In genomic region chr14:59161571-59162175, GRCh38 we compare ENCODE assay signal across 9 cellular contexts. TPM values are rescaled to one million over a fixed set of nuclear protein-coding genes. Genes with fewer than 3 reads are reported as not detected.
DNase-seq lines count a peak whose midpoint lies in the region; ATAC-seq and TF ChIP-seq lines count a peak whose summit lies in the region.
"Had no signal": no experiment of that assay in that cellular context is flagged by ENCODE, and none has a peak within 500 bp of the region (broad histone marks: within the 10 kb centered on the region; RNA-seq: fewer than 3 reads in every experiment).

No MANE protein-coding gene starts in this region.

- H2AFZ ChIP-seq in HCT116 (ENCODE audit: low read depth, low read length, poor library complexity, severe bottlenecking), result no peak overlapping the region

- no peak overlapping the region for H3K27ac ChIP-seq in CD4-positive, alpha-beta memory T cell (ENCODE audit: low read depth, low read length)
- no peak overlapping the region for H3K27ac ChIP-seq in HCT116 (ENCODE audit: low read depth, low read length)
- no peak overlapping the region for H3K27ac ChIP-seq in RWPE2 (ENCODE audit: poor library complexity, severe bottlenecking)

- H3K4me1 ChIP-seq in CD4-positive, alpha-beta memory T cell (ENCODE audit: insufficient read depth, low read length), result peaks cover 5% of the 10 kb centered on the region
- H3K4me1 ChIP-seq in HCT116 (ENCODE audit: control insufficient read depth in 1 of 2, insufficient read depth in 2 of 2, low read length in 2 of 2) (no peaks in the 10 kb centered on the region), RWPE2 (ENCODE audit: insufficient read depth, poor library complexity, severe bottlenecking) (peaks cover 2% of the 10 kb centered on the region)
- H3K4me1 ChIP-seq: adrenal gland had no signal

- no TSS peak for BruUV-seq in HCT116 (replicated peaks; lab: Mats Ljungman, UMichigan)

- intact Hi-C loops in CD4-positive, alpha-beta memory T cell (cut with micrococcal nuclease), result no loop called here
- intact Hi-C loops in HCT116 (cut with micrococcal nuclease), result no loop called here
- intact Hi-C loops in Right ventricle myocardium superior (cut with DNase I), result no loop called here

- H3K9ac ChIP-seq in HCT116 (ENCODE audit: low read length), result no peak overlapping the region

- RAD21 ChIA-PET in HCT116 (lab: Charles Lee; ENCODE audit: low non-redundant PET in 1 of 2, low total read pairs in 2 of 2, uncharacterized antibody in 2 of 2, unreplicated experiment in 2 of 2), result no interaction called here

- no peak for TF ChIP-seq RAD21 in HCT116 (IDR thresholded peaks at IDR 0.05; ENCODE audit: low read depth)

- peaks cover 7 to 12% of the 10 kb centered on the region in 2 donors for H3K27me3 Mint-ChIP-seq in CD4-positive, alpha-beta memory T cell

- ATAC-seq in HCT116 (no peak), RWPE2 (ENCODE audit: low read depth) (peak; percentile 58; the same call in 2 of the 3 replicates), Right ventricle myocardium superior (ENCODE audit: poor library complexity) (peak; percentile 80)

- peaks cover 0 to 12% (median 4%) of the 10 kb centered on the region in 8 donors for H3K9me3 Mint-ChIP-seq in CD4-positive, alpha-beta memory T cell

- CTCF ChIA-PET in CD4-positive, alpha-beta memory T cell (lab: Charles Lee; ENCODE audit: partially characterized antibody), result interaction anchor here (0.8 to 0.9 kb wide), 2 partner anchors 13 to 33 kb away, joined by 3 to 4 read pairs; no protein-coding TSS in a partner anchor
- CTCF ChIA-PET in HCT116 (lab: Charles Lee), result no interaction called here

- H3K4me1 Mint-ChIP-seq in CD4-positive, alpha-beta memory T cell, result peaks cover 7 to 13% (median 10%) of the 10 kb centered on the region in 4 donors

- peaks cover 0 to 4% of the 10 kb centered on the region in 2 donors for H3K36me3 Mint-ChIP-seq in CD4-positive, alpha-beta memory T cell

- H3K9me3 ChIP-seq in CD4-positive, alpha-beta memory T cell (ENCODE audit: control insufficient read depth in 1 of 2, low read length in 2 of 2), result no peaks in the 10 kb centered on the region
- H3K9me3 ChIP-seq in HCT116 (ENCODE audit: control insufficient read depth in 1 of 2, insufficient read depth in 1 of 2, low read depth in 1 of 2, low read length in 2 of 2) (no peaks in the 10 kb centered on the region), RWPE2 (ENCODE audit: severe bottlenecking) (no peaks in the 10 kb centered on the region)
- H3K9me3 ChIP-seq: adrenal gland had no signal

- TF ChIP-seq POLR2A in HCT116 (IDR thresholded peaks at IDR 0.05; ENCODE audit: borderline replicate concordance, extremely low read depth, insufficient read depth, insufficient read length), result no peak

- H3K4me3 ChIP-seq in CD4-positive, alpha-beta memory T cell (ENCODE audit: low read length in 2 of 2), result no peak overlapping the region
- H3K4me3 ChIP-seq in HCT116 (replicated peaks in 1 of 2; ENCODE audit: low read depth in 1 of 2, low read length in 2 of 2) (no peak overlapping the region), RWPE2 (ENCODE audit: severe bottlenecking) (no peak overlapping the region)

- no peaks in the 10 kb centered on the region for H3K36me3 ChIP-seq in CD4-positive, alpha-beta memory T cell (ENCODE audit: insufficient read depth, low read length)
- no peaks in the 10 kb centered on the region for H3K36me3 ChIP-seq in HCT116 (ENCODE audit: control insufficient read depth in 1 of 2, insufficient read depth in 2 of 2, low read length in 2 of 2)
- no peaks in the 10 kb centered on the region for H3K36me3 ChIP-seq in RWPE2 (ENCODE audit: low read depth)
- H3K36me3 ChIP-seq: adrenal gland had no signal

- POLR2A ChIA-PET in CD4-positive, alpha-beta memory T cell (lab: Charles Lee; ENCODE audit: partially characterized antibody), result interaction anchor here (1.5 kb wide), 1 partner anchor 27 kb away, joined by 7 read pairs; the partner anchor contains the start of gene DAAM1
- POLR2A ChIA-PET in HCT116 (lab: Charles Lee), result no interaction called here

- peak; percentile 18 to 57 (median 38) for DNase-seq in CD4-positive, alpha-beta memory T cell
- peak; percentile 10 for DNase-seq in HCT116 (ENCODE audit: low read depth, low spot score)
- no peak for DNase-seq in RWPE2 (ENCODE audit: low spot score)
- no peak for DNase-seq in Right ventricle myocardium superior
- peak; percentile 30 for DNase-seq in stimulated activated CD8-positive, alpha-beta memory T cell treated with anti-CD3 and anti-CD28 coated beads, Interleukin-4, amount 100 ng/mL, for 48 hours
- no peak for DNase-seq in NCI-H2196 (lab: John Stamatoyannopoulos, UW; ENCODE audit: unreplicated experiment)
- no peak for DNase-seq in NAMALWA (ENCODE audit: low spot score)
- no peak for DNase-seq in NCI-H510A treated with DMSO at 0.1 percent for 48 hours (lab: John Stamatoyannopoulos, UW)

- no peaks in the 10 kb centered on the region for H4K20me1 ChIP-seq in HCT116 (ENCODE audit: insufficient read depth)

- H3K4me3 Mint-ChIP-seq in CD4-positive, alpha-beta memory T cell, result peak overlapping the region in 1 of 8 donors; percentile 34

- H3K27ac Mint-ChIP-seq in CD4-positive, alpha-beta memory T cell, result peak overlapping the region in 6 of 7 donors; percentile 21 to 84 (median 77)

- H3K9me2 ChIP-seq in HCT116 (ENCODE audit: insufficient read depth), result no peaks in the 10 kb centered on the region

- H3K4me2 ChIP-seq in HCT116 (ENCODE audit: low read length), result no peak overlapping the region

- H3K27me3 ChIP-seq in CD4-positive, alpha-beta memory T cell (ENCODE audit: insufficient read depth, low read length), result no peaks in the 10 kb centered on the region
- H3K27me3 ChIP-seq in HCT116 (ENCODE audit: insufficient read depth, low read length) (no peaks in the 10 kb centered on the region), RWPE2 (ENCODE audit: insufficient read depth, poor library complexity, severe bottlenecking) (no peaks in the 10 kb centered on the region)
- H3K27me3 ChIP-seq: adrenal gland had no signal

- no peak for TF ChIP-seq CTCF in HCT116 (IDR thresholded peaks at IDR 0.05 in 2 of 3, conservative IDR thresholded peaks at IDR 0.05 in 1 of 3; ENCODE audit: borderline replicate concordance in 1 of 3, insufficient read depth in 1 of 3, low read depth in 2 of 3, low read length in 2 of 3)
- TF ChIP-seq CTCF in RWPE2 (IDR thresholded peaks at IDR 0.05; ENCODE audit: poor library complexity, severe bottlenecking), result no peak

- no peaks in the 10 kb centered on the region for H3K79me2 ChIP-seq in HCT116 (ENCODE audit: insufficient read depth, low read length)

TF ChIP-seq in HCT116, 20 proteins besides CTCF, POLR2A, EP300 and RAD21:
- TF ChIP-seq, protein P1, sequence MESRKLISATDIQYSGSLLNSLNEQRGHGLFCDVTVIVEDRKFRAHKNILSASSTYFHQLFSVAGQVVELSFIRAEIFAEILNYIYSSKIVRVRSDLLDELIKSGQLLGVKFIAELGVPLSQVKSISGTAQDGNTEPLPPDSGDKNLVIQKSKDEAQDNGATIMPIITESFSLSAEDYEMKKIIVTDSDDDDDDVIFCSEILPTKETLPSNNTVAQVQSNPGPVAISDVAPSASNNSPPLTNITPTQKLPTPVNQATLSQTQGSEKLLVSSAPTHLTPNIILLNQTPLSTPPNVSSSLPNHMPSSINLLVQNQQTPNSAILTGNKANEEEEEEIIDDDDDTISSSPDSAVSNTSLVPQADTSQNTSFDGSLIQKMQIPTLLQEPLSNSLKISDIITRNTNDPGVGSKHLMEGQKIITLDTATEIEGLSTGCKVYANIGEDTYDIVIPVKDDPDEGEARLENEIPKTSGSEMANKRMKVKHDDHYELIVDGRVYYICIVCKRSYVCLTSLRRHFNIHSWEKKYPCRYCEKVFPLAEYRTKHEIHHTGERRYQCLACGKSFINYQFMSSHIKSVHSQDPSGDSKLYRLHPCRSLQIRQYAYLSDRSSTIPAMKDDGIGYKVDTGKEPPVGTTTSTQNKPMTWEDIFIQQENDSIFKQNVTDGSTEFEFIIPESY (IDR thresholded peaks at IDR 0.05; ENCODE audit: extremely low read depth, insufficient replicate concordance, low read length), result no peak

RNA-seq across cellular contexts. Expression of gene DAAM1, which starts 26.8 kb away (rescaled TPM):
- total RNA-seq in CD4-positive, alpha-beta memory T cell, result 10 to 100 TPM; 25.5 to 25.6 TPM
- 10 to 100 TPM in 1 of 2 donors, 1 to 10 TPM in 1; 5.4 to 14.5 TPM for polyA plus RNA-seq in CD4-positive, alpha-beta memory T cell
- total RNA-seq in HCT116 (2021; ENCODE audit: unreplicated experiment), result 10.7 TPM
- polyA plus RNA-seq in HCT116 (2012), result 2.7 and 3.3 TPM in 2 replicates
- total RNA-seq in Right ventricle myocardium superior, result 104 TPM

Comparison
In these comparisons a context has a peak if more than half of its experiments do, and no peak if none do; other contexts are left out.
1. DNase-seq: peak in CD4-positive, alpha-beta memory T cell (5 of 5), HCT116 (single experiment) and stimulated activated CD8-positive, alpha-beta memory T cell treated with anti-CD3 and anti-CD28 coated beads, Interleukin-4, amount 100 ng/mL, for 48 hours (single experiment); none in RWPE2 (single experiment), Right ventricle myocardium superior (single experiment), NCI-H2196 (single experiment), NAMALWA (single experiment) and NCI-H510A treated with DMSO at 0.1 percent for 48 hours (single experiment).